Comparison of ENCODE assay signal across 27 cellular contexts in genomic region chrX:151336809-151337208, GRCh38.
"Had no signal": no experiment of that assay in that cellular context is flagged by ENCODE, and none has a peak within 500 bp of the region (broad histone marks: within the 10 kb centered on the region; RNA-seq: fewer than 3 reads in every experiment).

No MANE protein-coding gene starts in this region.

- H3K4me1 ChIP-seq: colonic mucosa, esophagus squamous epithelium, gastrocnemius medialis, heart right ventricle, left ventricle myocardium inferior, lower lobe of right lung had no signal

- H3K36me3 ChIP-seq: colonic mucosa, esophagus squamous epithelium, gastrocnemius medialis, heart right ventricle, left ventricle myocardium inferior, lower lobe of right lung had no signal

- H3K36me3 Mint-ChIP-seq: mesothelial cell of epicardium, naive B cell had no signal

- H3K27ac ChIP-seq: colonic mucosa, epithelial cell of prostate, esophagus squamous epithelium, gastrocnemius medialis, heart right ventricle, left ventricle myocardium inferior, lower lobe of right lung had no signal

- H3K4me1 Mint-ChIP-seq: endodermal cell, mesothelial cell of epicardium, naive B cell had no signal

- H3K27me3 ChIP-seq: colonic mucosa, esophagus squamous epithelium, gastrocnemius medialis, heart right ventricle had no signal

- FAIRE-seq: endometrium, islet of Langerhans, keratinocyte had no signal

- H3K9me3 ChIP-seq: colonic mucosa, esophagus squamous epithelium, gastrocnemius medialis, heart right ventricle, left ventricle myocardium inferior, lower lobe of right lung, mucosa of descending colon had no signal

- H3K27ac Mint-ChIP-seq: dendritic cell treated with granulocyte-macrophage colony-stimulating factor and Interleukin-4, amounts not matched to agents 40 ng/mL and 50 ng/mL, for 4 days; effector memory CD8-positive, alpha-beta T cell; endodermal cell; mesothelial cell of epicardium; naive B cell had no signal

- DNase-seq: colonic mucosa; cortex of kidney; effector CD8-positive, alpha-beta T cell; effector memory CD8-positive, alpha-beta T cell; endodermal cell; erythroblast; esophagus squamous epithelium; foreskin fibroblast; foreskin melanocyte; gastrocnemius medialis; glutamatergic neuron; head of caudate nucleus; heart right ventricle; hippocampal formation; left cardiac atrium; left ventricle myocardium inferior; lower lobe of right lung; mesenchymal stem cell; mucosa of descending colon; naive B cell had no signal

- H3K27me3 Mint-ChIP-seq: effector memory CD8-positive, alpha-beta T cell; naive B cell had no signal

- H3K4me3 Mint-ChIP-seq: dendritic cell treated with granulocyte-macrophage colony-stimulating factor and Interleukin-4, amounts not matched to agents 40 ng/mL and 50 ng/mL, for 4 days; effector memory CD8-positive, alpha-beta T cell; endodermal cell; mesothelial cell of epicardium; naive B cell had no signal

- ATAC-seq: effector memory CD8-positive, alpha-beta T cell; esophagus mucosa; gastrocnemius medialis; heart right ventricle; left cardiac atrium; lower lobe of right lung; mucosa of descending colon had no signal

- H3K9me3 Mint-ChIP-seq: dendritic cell treated with granulocyte-macrophage colony-stimulating factor and Interleukin-4, amounts not matched to agents 40 ng/mL and 50 ng/mL, for 4 days; effector memory CD8-positive, alpha-beta T cell had no signal

- H3K4me3 ChIP-seq: colonic mucosa, esophagus squamous epithelium, gastrocnemius medialis, heart right ventricle, left ventricle myocardium inferior, lower lobe of right lung, mucosa of descending colon had no signal
